Comparison of ENCODE assay signal across 19 cellular contexts in the genomic region with DNA sequence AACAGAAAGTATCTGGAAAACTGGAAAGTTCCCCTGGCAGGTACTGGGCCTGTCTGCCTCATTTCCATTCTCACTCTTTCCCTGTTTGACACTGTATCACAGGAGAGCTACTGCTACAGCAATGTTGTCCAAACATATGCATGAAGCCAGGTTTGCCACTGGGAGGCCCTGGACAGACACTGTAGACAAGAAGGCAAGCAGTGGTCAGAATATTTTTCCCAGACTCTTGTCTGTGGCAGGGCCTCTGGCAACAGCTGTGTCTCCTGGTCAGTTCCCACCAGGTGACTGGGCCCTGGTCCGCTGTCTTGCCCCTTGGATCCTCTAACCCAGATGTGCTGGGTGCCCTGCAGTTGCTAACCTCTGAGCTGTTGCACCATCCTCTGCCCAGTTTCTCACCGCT.
A peak's percentile ranks its signal among the peaks of the same experiment; 100 is the strongest.
DNase-seq lines count a peak whose midpoint lies in the region; ATAC-seq, FAIRE-seq and TF ChIP-seq lines count a peak whose summit lies in the region.
"Had no signal": no experiment of that assay in that cellular context is flagged by ENCODE, and none has a peak within 500 bp of the region (broad histone marks: within the 10 kb centered on the region; RNA-seq: fewer than 3 reads in every experiment).

No MANE protein-coding gene starts in this region.

- H3K4me3 ChIP-seq in K562 = no peak overlapping the region
- no peak overlapping the region for H3K4me3 ChIP-seq in neuronal stem cell (ENCODE audit: low read length in 2 of 2)
- H3K4me3 ChIP-seq in OCI-LY7 (ENCODE audit: low read depth, low read length, poor library complexity, severe bottlenecking) = no peak overlapping the region
- H3K4me3 ChIP-seq: BLaER1, GM23248 had no signal

- no peak overlapping the region for H3K18ac ChIP-seq in neuronal stem cell (ENCODE audit: low read length)

- H3K79me1 ChIP-seq in neuronal stem cell (ENCODE audit: low read depth, low read length) = no peaks in the 10 kb centered on the region

- H3K79me2 ChIP-seq in K562 (ENCODE audit: control insufficient read depth, insufficient read depth, low read length) (no peaks in the 10 kb centered on the region), OCI-LY7 (ENCODE audit: insufficient read depth, low read depth, low read length) (no peaks in the 10 kb centered on the region)

- no peak overlapping the region for H2BK5ac ChIP-seq in neuronal stem cell (ENCODE audit: low read length)

- H2BK120ac ChIP-seq in neuronal stem cell (ENCODE audit: low read depth, low read length) = no peak overlapping the region

- H3K9me2 ChIP-seq in OCI-LY7 (ENCODE audit: insufficient read depth, low read length) = no peaks in the 10 kb centered on the region

- DNase-seq in DMS53 (lab: John Stamatoyannopoulos, UW) = peak; percentile 9
- DNase-seq in DMS53 treated with DMSO at 0.1 percent for 48 hours (lab: John Stamatoyannopoulos, UW; ENCODE audit: unreplicated experiment) = no peak
- DNase-seq in HT-29 (ENCODE audit: low spot score) = peak; percentile 5
- DNase-seq in K562 (ENCODE audit: extremely low read depth in 1 of 4, low spot score in 3 of 4) = no peak
- no peak for DNase-seq in neuronal stem cell (ENCODE audit: low spot score)
- no peak for DNase-seq in chondrocyte (ENCODE audit: low spot score)
- no peak for DNase-seq in OCI-LY7 (ENCODE audit: low spot score)
- no peak for DNase-seq in ureter (ENCODE audit: low spot score)
- DNase-seq: CD4-positive, alpha-beta memory T cell; DMS153; DND-41; EL; GM23248; HCEC 1CT had no signal

- H3K9ac ChIP-seq in K562 (ENCODE audit: insufficient read depth in 1 of 2, low read depth in 2 of 2, low read length in 2 of 2) (no peak overlapping the region), neuronal stem cell (ENCODE audit: low read depth, low read length, poor library complexity) (no peak overlapping the region)
- H3K9ac ChIP-seq: BLaER1, GM23248 had no signal

- 0% methylated on average over 2 of the region's 2 CpGs for WGBS in K562 (ENCODE audit: insufficient coverage, low coverage, missing lambda C conversion rate)
- no CpG with 5 or more reads among the region's 2 CpGs for WGBS in neuronal stem cell (ENCODE audit: extremely low coverage in 2 of 2, insufficient read length in 2 of 2, insufficient replicate concordance in 1 of 2), 2 donors

- BruUV-seq in K562 (replicated peaks; lab: Mats Ljungman, UMichigan) (no TSS peak), OCI-LY7 (replicated peaks; lab: Mats Ljungman, UMichigan) (no TSS peak)

- H3K9me3 Mint-ChIP-seq in chondrocyte (ENCODE audit: low read depth) = no peaks in the 10 kb centered on the region
- H3K9me3 Mint-ChIP-seq: CD4-positive, alpha-beta memory T cell had no signal

- H4K91ac ChIP-seq in neuronal stem cell (ENCODE audit: low read depth, low read length, poor library complexity) = peak overlapping the region; percentile 58

- H3K9me3 ChIP-seq in K562 (replicated peaks; ENCODE audit: control insufficient read depth, insufficient read depth, low read depth, low read length) = no peaks in the 10 kb centered on the region
- H3K9me3 ChIP-seq in neuronal stem cell (replicated peaks in 1 of 2; ENCODE audit: control insufficient read depth in 2 of 2, insufficient read depth in 1 of 2, low read depth in 1 of 2, low read length in 2 of 2) = no peaks in the 10 kb centered on the region
- H3K9me3 ChIP-seq in OCI-LY7 (ENCODE audit: low read length) = no peaks in the 10 kb centered on the region
- H3K9me3 ChIP-seq: BLaER1 had no signal

- intact Hi-C loops in K562 (cut with micrococcal nuclease) = no loop called here
- intact Hi-C loops in OCI-LY7 (cut with micrococcal nuclease; ENCODE audit: unreplicated experiment) = no loop called here

- no peak for TF ChIP-seq POLR2A in K562 (conservative IDR thresholded peaks at IDR 0.05)

- H3K36me3 ChIP-seq in K562 (ENCODE audit: control insufficient read depth, insufficient read depth, low read length) = no peaks in the 10 kb centered on the region
- no peaks in the 10 kb centered on the region for H3K36me3 ChIP-seq in neuronal stem cell (replicated peaks in 1 of 2; ENCODE audit: control insufficient read depth in 2 of 2, insufficient read depth in 2 of 2, low read length in 2 of 2)
- H3K36me3 ChIP-seq in OCI-LY7 (ENCODE audit: insufficient read depth, low read length) = no peaks in the 10 kb centered on the region
- H3K36me3 ChIP-seq: BLaER1 had no signal

- no peak overlapping the region for H2BK15ac ChIP-seq in neuronal stem cell (ENCODE audit: low read length)

- H2AFZ ChIP-seq in K562 (ENCODE audit: low read depth, low read length) = no peak overlapping the region
- H2AFZ ChIP-seq in neuronal stem cell (ENCODE audit: low read length) = no peak overlapping the region
- H2AFZ ChIP-seq in OCI-LY7 (ENCODE audit: low read length) = no peak overlapping the region
- H2AFZ ChIP-seq: GM23248 had no signal

- H3K23ac ChIP-seq in neuronal stem cell (ENCODE audit: low read depth, low read length, poor library complexity) = peak overlapping the region; percentile 37

- no peak overlapping the region for H3K4ac ChIP-seq in neuronal stem cell (ENCODE audit: low read length)

- no peaks in the 10 kb centered on the region for H3K36me3 Mint-ChIP-seq in chondrocyte (ENCODE audit: low read depth)
- H3K36me3 Mint-ChIP-seq: CD14-positive monocyte; CD4-positive, alpha-beta memory T cell had no signal

- CTCF ChIA-PET in K562 (lab: Yijun Ruan, JAX; ENCODE audit: low intra/inter-chr PET ratio) (no interaction called here), OCI-LY7 (lab: Charles Lee; ENCODE audit: unreplicated experiment) (no interaction called here)

- H3K4me1 ChIP-seq in K562 (replicated peaks in 1 of 2; ENCODE audit: control insufficient read depth in 2 of 2, insufficient read depth in 2 of 2, low read length in 2 of 2) = no peaks in the 10 kb centered on the region
- H3K4me1 ChIP-seq in neuronal stem cell (ENCODE audit: control insufficient read depth in 2 of 2, insufficient read depth in 1 of 2, low read depth in 1 of 2, low read length in 2 of 2) = no peaks in the 10 kb centered on the region
- no peaks in the 10 kb centered on the region for H3K4me1 ChIP-seq in OCI-LY7 (ENCODE audit: insufficient read depth, low read length, poor library complexity, severe bottlenecking)
- H3K4me1 ChIP-seq: BLaER1 had no signal

- H3K27ac Mint-ChIP-seq in chondrocyte (ENCODE audit: unreplicated experiment) = no peak overlapping the region
- H3K27ac Mint-ChIP-seq: CD14-positive monocyte; CD4-positive, alpha-beta memory T cell had no signal

- H3K4me1 Mint-ChIP-seq in chondrocyte (ENCODE audit: low read depth) = no peaks in the 10 kb centered on the region
- H3K4me1 Mint-ChIP-seq: CD14-positive monocyte; CD4-positive, alpha-beta memory T cell had no signal

- H3K27me3 ChIP-seq in K562 (ENCODE audit: control insufficient read depth in 2 of 2, insufficient read depth in 2 of 2, low read length in 2 of 2) (no peaks in the 10 kb centered on the region), neuronal stem cell (ENCODE audit: control insufficient read depth in 3 of 3, insufficient read depth in 3 of 3, low read depth in 1 of 3, low read length in 3 of 3) (no peaks in the 10 kb centered on the region)
- H3K27me3 ChIP-seq: BLaER1 had no signal

- TF ChIP-seq CTCF in K562 (IDR thresholded peaks at IDR 0.05 in 2 of 3, conservative IDR thresholded peaks at IDR 0.05 in 1 of 3; ENCODE audit: insufficient read depth in 2 of 3, low read depth in 1 of 3, low read length in 3 of 3) (no peak), chondrocyte (IDR thresholded peaks at IDR 0.05) (no peak), OCI-LY7 (conservative IDR thresholded peaks at IDR 0.05; ENCODE audit: low read length) (no peak)

- POLR2A ChIA-PET in K562 (lab: Yijun Ruan, JAX) = interaction anchor here (1.1 kb wide), 1 partner anchor 10 kb away, joined by 3 read pairs; no protein-coding TSS in a partner anchor
- POLR2A ChIA-PET in OCI-LY7 (lab: Charles Lee) = no interaction called here

- no peaks in the 10 kb centered on the region for H3K9me1 ChIP-seq in K562 (ENCODE audit: control insufficient read depth, insufficient read depth, low read length)

- no peak overlapping the region for H3K14ac ChIP-seq in neuronal stem cell (ENCODE audit: low read length)

- H2AK5ac ChIP-seq in neuronal stem cell (ENCODE audit: low read depth, low read length) = no peak overlapping the region

- in situ Hi-C loops in K562 (cut with MboI) = no loop called here

- H4K8ac ChIP-seq in neuronal stem cell (ENCODE audit: low read depth, low read length) = no peak overlapping the region

- 0 out of 4 replicates have a peak, but pooled peaks of 1 of the 2 experiments have one; percentile 6 for TF ChIP-seq RAD21 in K562 (CRISPR knock-in tag; conservative IDR thresholded peaks at IDR 0.05 in 1 of 2, IDR thresholded peaks at IDR 0.05 in 1 of 2)

- H3K4me2 ChIP-seq in K562 (ENCODE audit: insufficient read depth, low read length) (no peak overlapping the region), neuronal stem cell (ENCODE audit: insufficient read depth, low read length, poor library complexity, severe bottlenecking) (no peak overlapping the region), OCI-LY7 (ENCODE audit: low read length) (no peak overlapping the region)
- H3K4me2 ChIP-seq: BLaER1 had no signal

- no peak for FAIRE-seq in K562 (lab: Jason Lieb, UNC)
- FAIRE-seq: GM12891, H54 had no signal

- peak; percentile 55; the same call in 2 of the 3 replicates for ATAC-seq in K562

- TF ChIP-seq EP300 in K562 (IDR thresholded peaks at IDR 0.05; ENCODE audit: low read length) = no peak

- H3K27me3 Mint-ChIP-seq in chondrocyte (ENCODE audit: low read depth) = peaks cover 23% of the 10 kb centered on the region

- no peaks in the 10 kb centered on the region for H4K20me1 ChIP-seq in K562 (replicated peaks; ENCODE audit: control insufficient read depth, insufficient read depth, low read length)
- no peaks in the 10 kb centered on the region for H4K20me1 ChIP-seq in OCI-LY7 (ENCODE audit: insufficient read depth, low read length)
- H4K20me1 ChIP-seq: BLaER1 had no signal

- no peak overlapping the region for H3K4me3 Mint-ChIP-seq in chondrocyte (ENCODE audit: unreplicated experiment)
- H3K4me3 Mint-ChIP-seq: CD14-positive monocyte; CD4-positive, alpha-beta memory T cell had no signal

- H3K27ac ChIP-seq in K562 (ENCODE audit: extremely low read depth, low read depth, low read length) = no peak overlapping the region
- no peak overlapping the region for H3K27ac ChIP-seq in neuronal stem cell (replicated peaks; ENCODE audit: low read length)
- no peak overlapping the region for H3K27ac ChIP-seq in OCI-LY7 (ENCODE audit: low read depth, low read length, poor library complexity, severe bottlenecking)
- H3K27ac ChIP-seq: 22Rv1, BLaER1, GM23248 had no signal

- H2BK12ac ChIP-seq in neuronal stem cell (ENCODE audit: low read length) = no peak overlapping the region

TF ChIP-seq in K562, 482 proteins besides CTCF, POLR2A, EP300 and RAD21 (continues in another document):
- no peak for TF ChIP-seq ZNF431 (CRISPR knock-in tag; IDR thresholded peaks at IDR 0.05)
- no peak for TF ChIP-seq CBFB (CRISPR knock-in tag; IDR thresholded peaks at IDR 0.05)
- TF ChIP-seq IRF2 (CRISPR knock-in tag; IDR thresholded peaks at IDR 0.05) = no peak
- TF ChIP-seq ZC3H11A (IDR thresholded peaks at IDR 0.05; ENCODE audit: low read depth, low read length) = no peak
- TF ChIP-seq RNF2 (IDR thresholded peaks at IDR 0.05) = no peak
- TF ChIP-seq FOSL1 (tag; conservative IDR thresholded peaks at IDR 0.05) = no peak

Comparison
In these comparisons a context has a peak if more than half of its experiments do, and no peak if none do; other contexts are left out.
1. DNase-seq: peak in DMS53 (single experiment) and HT-29 (single experiment); none in DMS53 treated with DMSO at 0.1 percent for 48 hours (single experiment), K562 (0 of 4), neuronal stem cell (single experiment), chondrocyte (single experiment), OCI-LY7 (single experiment) and ureter (single experiment).